ENCODE assay signal across 1 cellular context in the genomic region with DNA sequence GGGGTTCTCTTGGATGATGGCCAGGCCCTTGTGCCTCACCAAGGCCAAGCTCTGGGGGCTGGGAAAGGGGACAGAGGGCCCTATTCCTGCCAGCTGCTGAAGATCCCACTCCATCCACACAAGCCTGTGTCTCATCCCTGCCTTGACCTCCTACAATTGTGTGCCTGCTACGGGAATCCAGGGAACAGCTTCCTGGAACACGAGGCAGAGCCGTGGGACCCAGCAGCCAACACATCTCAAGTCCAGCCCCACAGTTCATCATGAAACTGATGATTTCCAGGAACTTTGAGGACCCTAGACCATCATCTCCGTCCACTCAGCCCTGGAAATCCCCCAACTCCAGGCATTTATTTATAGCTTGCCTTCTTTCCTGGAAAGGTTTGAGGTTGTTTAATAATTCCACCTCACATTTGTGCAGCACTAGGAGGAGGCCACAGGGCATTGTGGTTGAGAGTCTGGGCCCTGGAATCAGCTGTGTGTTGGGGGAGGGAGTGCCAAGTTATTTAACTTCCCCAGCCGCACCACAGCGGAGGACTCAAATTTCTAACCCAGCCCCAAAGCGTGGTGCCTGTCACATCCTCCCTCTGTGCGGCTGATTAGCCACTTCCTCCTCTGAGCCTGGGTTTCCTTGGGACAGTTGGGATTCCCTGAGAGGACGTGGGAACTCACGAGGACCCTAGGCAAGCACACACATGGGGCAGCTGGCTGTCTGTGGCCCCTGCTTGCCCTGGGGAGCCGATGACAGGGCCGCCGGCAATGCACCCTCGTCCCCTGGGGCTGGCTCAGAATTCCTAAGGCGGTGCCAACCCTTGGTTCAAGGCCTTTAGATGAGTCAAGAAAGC.
TF ChIP-seq lines count a peak whose summit lies in the region.

No MANE protein-coding gene starts in this region.

TF ChIP-seq in GM12878, 131 proteins besides CTCF, POLR2A, EP300 and RAD21 (continued from another document):
- TF ChIP-seq REST (IDR thresholded peaks at IDR 0.05; ENCODE audit: low read depth, low read length), result no peak
- TF ChIP-seq, protein P1, sequence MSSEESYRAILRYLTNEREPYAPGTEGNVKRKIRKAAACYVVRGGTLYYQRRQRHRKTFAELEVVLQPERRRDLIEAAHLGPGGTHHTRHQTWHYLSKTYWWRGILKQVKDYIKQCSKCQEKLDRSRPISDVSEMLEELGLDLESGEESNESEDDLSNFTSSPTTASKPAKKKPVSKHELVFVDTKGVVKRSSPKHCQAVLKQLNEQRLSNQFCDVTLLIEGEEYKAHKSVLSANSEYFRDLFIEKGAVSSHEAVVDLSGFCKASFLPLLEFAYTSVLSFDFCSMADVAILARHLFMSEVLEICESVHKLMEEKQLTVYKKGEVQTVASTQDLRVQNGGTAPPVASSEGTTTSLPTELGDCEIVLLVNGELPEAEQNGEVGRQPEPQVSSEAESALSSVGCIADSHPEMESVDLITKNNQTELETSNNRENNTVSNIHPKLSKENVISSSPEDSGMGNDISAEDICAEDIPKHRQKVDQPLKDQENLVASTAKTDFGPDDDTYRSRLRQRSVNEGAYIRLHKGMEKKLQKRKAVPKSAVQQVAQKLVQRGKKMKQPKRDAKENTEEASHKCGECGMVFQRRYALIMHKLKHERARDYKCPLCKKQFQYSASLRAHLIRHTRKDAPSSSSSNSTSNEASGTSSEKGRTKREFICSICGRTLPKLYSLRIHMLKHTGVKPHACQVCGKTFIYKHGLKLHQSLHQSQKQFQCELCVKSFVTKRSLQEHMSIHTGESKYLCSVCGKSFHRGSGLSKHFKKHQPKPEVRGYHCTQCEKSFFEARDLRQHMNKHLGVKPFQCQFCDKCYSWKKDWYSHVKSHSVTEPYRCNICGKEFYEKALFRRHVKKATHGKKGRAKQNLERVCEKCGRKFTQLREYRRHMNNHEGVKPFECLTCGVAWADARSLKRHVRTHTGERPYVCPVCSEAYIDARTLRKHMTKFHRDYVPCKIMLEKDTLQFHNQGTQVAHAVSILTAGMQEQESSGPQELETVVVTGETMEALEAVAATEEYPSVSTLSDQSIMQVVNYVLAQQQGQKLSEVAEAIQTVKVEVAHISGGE (CRISPR knock-in tag; IDR thresholded peaks at IDR 0.05), result no peak
- no peak for TF ChIP-seq HDAC6 (IDR thresholded peaks at IDR 0.05; ENCODE audit: unreplicated experiment)
- peak; percentile 36; the same call in 1 of the 2 replicates for TF ChIP-seq IKZF1 (conservative IDR thresholded peaks at IDR 0.05)
- TF ChIP-seq RUNX3 (IDR thresholded peaks at IDR 0.05; ENCODE audit: low read length), result peak; percentile 63
- TF ChIP-seq SPI1 (IDR thresholded peaks at IDR 0.05; ENCODE audit: borderline replicate concordance, insufficient read depth, low read depth, low read length), result peak; percentile 56; the same call in 1 of the 2 replicates
- no peak for TF ChIP-seq BHLHE40 (IDR thresholded peaks at IDR 0.05; ENCODE audit: borderline replicate concordance in 1 of 2, low read depth in 2 of 2, low read length in 1 of 2)
- peak in 1 of 2 experiments; percentile 35; a peak in 1 of 4 replicates for TF ChIP-seq IKZF2 (IDR thresholded peaks at IDR 0.05)
- TF ChIP-seq EED (IDR thresholded peaks at IDR 0.05; ENCODE audit: low read depth), result peak; percentile 55
- no peak for TF ChIP-seq IRF4 (IDR thresholded peaks at IDR 0.05; ENCODE audit: low read depth, low read length)
- no peak for TF ChIP-seq TAF1 (IDR thresholded peaks at IDR 0.05; ENCODE audit: borderline replicate concordance, low read depth, low read length)
- TF ChIP-seq HDGF (IDR thresholded peaks at IDR 0.05), result no peak
